1 cellular context compared by ENCODE assay signal in genomic region chr18:76679877-76680276, GRCh38.
TF ChIP-seq lines count a peak whose summit lies in the region.

No MANE protein-coding gene starts in this region.

TF ChIP-seq in WTC11, 78 proteins besides CTCF, POLR2A, EP300 and RAD21:
- TF ChIP-seq JUN (CRISPR knock-in tag; IDR thresholded peaks at IDR 0.05) (no peak), ZNF423 (CRISPR knock-in tag; IDR thresholded peaks at IDR 0.05) (0 out of 2 replicates have a peak, but pooled peaks have one; percentile 10)
